In genomic region chr12:8050600-8051250, GRCh38 we compare ENCODE assay signal across 19 cellular contexts. TPM values are rescaled to one million over a fixed set of nuclear protein-coding genes. Genes with fewer than 3 reads are reported as not detected.
DNase-seq lines count a peak whose midpoint lies in the region; ATAC-seq and TF ChIP-seq lines count a peak whose summit lies in the region.
"Had no signal": no experiment of that assay in that cellular context is flagged by ENCODE, and none has a peak within 500 bp of the region (broad histone marks: within the 10 kb centered on the region; RNA-seq: fewer than 3 reads in every experiment).

No MANE protein-coding gene starts in this region.

- H3K36me3 ChIP-seq in OCI-LY3 (replicated peaks; ENCODE audit: low read depth, low read length) (peaks cover 43% of the 10 kb centered on the region), colonic mucosa (peaks cover 15% of the 10 kb centered on the region)

- H3K79me2 ChIP-seq in OCI-LY3 (ENCODE audit: low read length): no peaks in the 10 kb centered on the region

- H3K4me3 Mint-ChIP-seq in activated naive CD8-positive, alpha-beta T cell treated with anti-CD3 and anti-CD28 coated beads, Interleukin-2, amount 10 ng/mL, durations not matched to agents 7 days and 5 days: no peak overlapping the region
- H3K4me3 Mint-ChIP-seq in activated naive CD8-positive, alpha-beta T cell treated with anti-CD3 and anti-CD28 coated beads for 36 hours: no peak overlapping the region
- peak overlapping the region; percentile 78 for H3K4me3 Mint-ChIP-seq in endothelial cell (ENCODE audit: unreplicated experiment)
- H3K4me3 Mint-ChIP-seq in T-helper 2 cell treated with Interferon-gamma antibody and Interleukin-4, amounts not matched to agents 5 μg/mL and 100 μg/mL, for 36 hours: no peak overlapping the region

- DNase-seq in activated naive CD8-positive, alpha-beta T cell treated with anti-CD3 and anti-CD28 coated beads, Interleukin-2, amount 10 ng/mL, durations not matched to agents 7 days and 5 days: no peak
- no peak for DNase-seq in activated naive CD8-positive, alpha-beta T cell treated with anti-CD3 and anti-CD28 coated beads for 36 hours
- no peak for DNase-seq in endothelial cell (ENCODE audit: low spot score)
- DNase-seq in substantia nigra (lab: John Stamatoyannopoulos, UW): no peak
- no peak for DNase-seq in NCI-H1417 (lab: John Stamatoyannopoulos, UW)
- DNase-seq in T-helper 2 cell treated with Interferon-gamma antibody and Interleukin-4, amounts not matched to agents 5 μg/mL and 100 μg/mL, for 36 hours (ENCODE audit: low spot score): no peak
- DNase-seq in colonic mucosa: no peak
- DNase-seq: DMS79; GOT3; KG1; NCI-H1436 treated with DMSO at 0.1 percent for 48 hours; NCI-H2029; NCI-H446 treated with DMSO at 0.1 percent for 48 hours; NK-92 treated with Interleukin-12 subunit alpha and Interleukin-12 subunit beta, amount 100 ng/mL, for 24 hours; SHP77 had no signal

- peaks cover 4% of the 10 kb centered on the region for H3K4me1 Mint-ChIP-seq in activated naive CD8-positive, alpha-beta T cell treated with anti-CD3 and anti-CD28 coated beads, Interleukin-2, amount 10 ng/mL, durations not matched to agents 7 days and 5 days
- H3K4me1 Mint-ChIP-seq in activated naive CD8-positive, alpha-beta T cell treated with anti-CD3 and anti-CD28 coated beads for 36 hours: peaks cover 9% of the 10 kb centered on the region
- H3K4me1 Mint-ChIP-seq in endothelial cell (ENCODE audit: unreplicated experiment): peaks cover 40% of the 10 kb centered on the region
- H3K4me1 Mint-ChIP-seq in T-helper 2 cell treated with Interferon-gamma antibody and Interleukin-4, amounts not matched to agents 5 μg/mL and 100 μg/mL, for 36 hours (ENCODE audit: low read depth): peaks cover 14% of the 10 kb centered on the region

- no peaks in the 10 kb centered on the region for H3K27me3 Mint-ChIP-seq in activated naive CD8-positive, alpha-beta T cell treated with anti-CD3 and anti-CD28 coated beads, Interleukin-2, amount 10 ng/mL, durations not matched to agents 7 days and 5 days
- H3K27me3 Mint-ChIP-seq in activated naive CD8-positive, alpha-beta T cell treated with anti-CD3 and anti-CD28 coated beads for 36 hours: no peaks in the 10 kb centered on the region
- peaks cover 5% of the 10 kb centered on the region for H3K27me3 Mint-ChIP-seq in endothelial cell (ENCODE audit: unreplicated experiment)
- no peaks in the 10 kb centered on the region for H3K27me3 Mint-ChIP-seq in T-helper 2 cell treated with Interferon-gamma antibody and Interleukin-4, amounts not matched to agents 5 μg/mL and 100 μg/mL, for 36 hours (ENCODE audit: low read depth)

- peak overlapping the region; percentile 60 for H3K27ac Mint-ChIP-seq in activated naive CD8-positive, alpha-beta T cell treated with anti-CD3 and anti-CD28 coated beads, Interleukin-2, amount 10 ng/mL, durations not matched to agents 7 days and 5 days
- H3K27ac Mint-ChIP-seq in activated naive CD8-positive, alpha-beta T cell treated with anti-CD3 and anti-CD28 coated beads for 36 hours: no peak overlapping the region
- peak overlapping the region; percentile 73 for H3K27ac Mint-ChIP-seq in endothelial cell (ENCODE audit: unreplicated experiment)
- no peak overlapping the region for H3K27ac Mint-ChIP-seq in T-helper 2 cell treated with Interferon-gamma antibody and Interleukin-4, amounts not matched to agents 5 μg/mL and 100 μg/mL, for 36 hours

- no peak overlapping the region for H2AFZ ChIP-seq in OCI-LY3 (ENCODE audit: low read depth, low read length)

- H3K4me2 ChIP-seq in OCI-LY3 (ENCODE audit: low read length): peak overlapping the region; percentile 15
- H3K4me2 ChIP-seq: BLaER1 had no signal

- H3K9me3 ChIP-seq in OCI-LY3 (ENCODE audit: insufficient read depth, low read length): no peaks in the 10 kb centered on the region
- H3K9me3 ChIP-seq in colonic mucosa: no peaks in the 10 kb centered on the region
- H3K9me3 ChIP-seq: BLaER1 had no signal

- no peaks in the 10 kb centered on the region for H3K9me3 Mint-ChIP-seq in activated naive CD8-positive, alpha-beta T cell treated with anti-CD3 and anti-CD28 coated beads, Interleukin-2, amount 10 ng/mL, durations not matched to agents 7 days and 5 days
- H3K9me3 Mint-ChIP-seq in activated naive CD8-positive, alpha-beta T cell treated with anti-CD3 and anti-CD28 coated beads for 36 hours: no peaks in the 10 kb centered on the region
- no peaks in the 10 kb centered on the region for H3K9me3 Mint-ChIP-seq in endothelial cell (ENCODE audit: unreplicated experiment)
- H3K9me3 Mint-ChIP-seq in T-helper 2 cell treated with Interferon-gamma antibody and Interleukin-4, amounts not matched to agents 5 μg/mL and 100 μg/mL, for 36 hours: no peaks in the 10 kb centered on the region

- no peak overlapping the region for H3K9ac ChIP-seq in OCI-LY3 (ENCODE audit: low read length)
- no peak overlapping the region for H3K9ac ChIP-seq in colonic mucosa (ENCODE audit: low read depth in 2 of 2, low read length in 2 of 2)
- H3K9ac ChIP-seq: BLaER1 had no signal

- TF ChIP-seq CTCF in OCI-LY3 (IDR thresholded peaks at IDR 0.05; ENCODE audit: low read depth, low read length): no peak
- TF ChIP-seq CTCF in endothelial cell (IDR thresholded peaks at IDR 0.05; ENCODE audit: unreplicated experiment): no peak
- TF ChIP-seq CTCF in colonic mucosa (IDR thresholded peaks at IDR 0.05): no peak

- H4K20me1 ChIP-seq in OCI-LY3 (ENCODE audit: insufficient read depth, low read length): no peaks in the 10 kb centered on the region; the same call in 1 of the 2 replicates
- H4K20me1 ChIP-seq: BLaER1 had no signal

- no peak for ATAC-seq in activated naive CD8-positive, alpha-beta T cell treated with anti-CD3 and anti-CD28 coated beads, Interleukin-2, amount 10 ng/mL, durations not matched to agents 7 days and 5 days (ENCODE audit: low read depth)
- ATAC-seq: HCT116 had no signal

- POLR2A ChIA-PET in activated naive CD8-positive, alpha-beta T cell treated with anti-CD3 and anti-CD28 coated beads, Interleukin-2, amount 10 ng/mL, durations not matched to agents 7 days and 5 days (lab: Charles Lee): no interaction called here

- 0 out of 2 replicates have a peak overlapping the region, but pooled peaks have one; percentile 1 for H3K27ac ChIP-seq in OCI-LY3 (ENCODE audit: low read length)
- H3K27ac ChIP-seq in substantia nigra (ENCODE audit: low read depth, low read length, poor library complexity, severe bottlenecking): peak overlapping the region; percentile 13
- no peak overlapping the region for H3K27ac ChIP-seq in colonic mucosa
- H3K27ac ChIP-seq: BLaER1, SK-N-MC had no signal

- intact Hi-C loops in colonic mucosa (cut with DNase I): no loop called here

- peaks cover 54% of the 10 kb centered on the region for H3K36me3 Mint-ChIP-seq in activated naive CD8-positive, alpha-beta T cell treated with anti-CD3 and anti-CD28 coated beads, Interleukin-2, amount 10 ng/mL, durations not matched to agents 7 days and 5 days
- peaks cover 28% of the 10 kb centered on the region for H3K36me3 Mint-ChIP-seq in activated naive CD8-positive, alpha-beta T cell treated with anti-CD3 and anti-CD28 coated beads for 36 hours
- peaks cover 62% of the 10 kb centered on the region for H3K36me3 Mint-ChIP-seq in endothelial cell (ENCODE audit: low read depth, unreplicated experiment)
- H3K36me3 Mint-ChIP-seq in T-helper 2 cell treated with Interferon-gamma antibody and Interleukin-4, amounts not matched to agents 5 μg/mL and 100 μg/mL, for 36 hours (ENCODE audit: low read depth): peaks cover 56% of the 10 kb centered on the region

- H3K4me1 ChIP-seq in OCI-LY3 (ENCODE audit: low read length): peaks cover 24% of the 10 kb centered on the region
- no peaks in the 10 kb centered on the region for H3K4me1 ChIP-seq in colonic mucosa

- no peaks in the 10 kb centered on the region for H3K27me3 ChIP-seq in OCI-LY3 (ENCODE audit: low read depth, low read length)
- no peaks in the 10 kb centered on the region for H3K27me3 ChIP-seq in colonic mucosa
- H3K27me3 ChIP-seq: BLaER1 had no signal

- H3K4me3 ChIP-seq in OCI-LY3 (ENCODE audit: low read length) (no peak overlapping the region), colonic mucosa (no peak overlapping the region)
- H3K4me3 ChIP-seq: BLaER1, SK-N-MC had no signal

RNA-seq across cellular contexts. Expression of gene C3AR1, which starts 15.4 kb away (rescaled TPM):
- 1 to 10 TPM; 7.8 to 8.2 TPM for total RNA-seq in activated naive CD8-positive, alpha-beta T cell treated with anti-CD3 and anti-CD28 coated beads, Interleukin-2, amount 10 ng/mL, durations not matched to agents 7 days and 5 days
- 1 to 10 TPM; 2.6 to 2.7 TPM for total RNA-seq in activated naive CD8-positive, alpha-beta T cell treated with anti-CD3 and anti-CD28 coated beads for 36 hours
- total RNA-seq in endothelial cell (ENCODE audit: unreplicated experiment) (0.49 TPM), colonic mucosa (1 to 10 TPM; 1.8 to 7.9 TPM)

RNA-seq across cellular contexts. Expression of gene FOXJ2, which starts 18.2 kb away (rescaled TPM):
- total RNA-seq in activated naive CD8-positive, alpha-beta T cell treated with anti-CD3 and anti-CD28 coated beads, Interleukin-2, amount 10 ng/mL, durations not matched to agents 7 days and 5 days: 10 to 100 TPM; 26.4 to 26.9 TPM
- total RNA-seq in activated naive CD8-positive, alpha-beta T cell treated with anti-CD3 and anti-CD28 coated beads for 36 hours: 10 to 100 TPM; 15.5 to 15.9 TPM
- total RNA-seq in endothelial cell (ENCODE audit: unreplicated experiment) (42.7 TPM), colonic mucosa (10 to 100 TPM; 10.7 to 14.9 TPM)

RNA-seq across cellular contexts. Expression of gene NECAP1, which starts 31.3 kb away (rescaled TPM):
- total RNA-seq in activated naive CD8-positive, alpha-beta T cell treated with anti-CD3 and anti-CD28 coated beads, Interleukin-2, amount 10 ng/mL, durations not matched to agents 7 days and 5 days: 10 to 100 TPM; 41.1 to 47.4 TPM
- total RNA-seq in activated naive CD8-positive, alpha-beta T cell treated with anti-CD3 and anti-CD28 coated beads for 36 hours: 10 to 100 TPM; 26.5 to 28.2 TPM
- total RNA-seq in endothelial cell (ENCODE audit: unreplicated experiment) (21.7 TPM), colonic mucosa (10 to 100 TPM; 43.7 to 46.1 TPM)

Comparison
In these comparisons a context has a peak if more than half of its experiments do, and no peak if none do; other contexts are left out.
1. H3K27ac Mint-ChIP-seq: peak in activated naive CD8-positive, alpha-beta T cell treated with anti-CD3 and anti-CD28 coated beads, Interleukin-2, amount 10 ng/mL, durations not matched to agents 7 days and 5 days (single experiment) and endothelial cell (single experiment); none in activated naive CD8-positive, alpha-beta T cell treated with anti-CD3 and anti-CD28 coated beads for 36 hours (single experiment) and T-helper 2 cell treated with Interferon-gamma antibody and Interleukin-4, amounts not matched to agents 5 μg/mL and 100 μg/mL, for 36 hours (single experiment).